16 cellular contexts compared by ENCODE assay signal in the genomic region with DNA sequence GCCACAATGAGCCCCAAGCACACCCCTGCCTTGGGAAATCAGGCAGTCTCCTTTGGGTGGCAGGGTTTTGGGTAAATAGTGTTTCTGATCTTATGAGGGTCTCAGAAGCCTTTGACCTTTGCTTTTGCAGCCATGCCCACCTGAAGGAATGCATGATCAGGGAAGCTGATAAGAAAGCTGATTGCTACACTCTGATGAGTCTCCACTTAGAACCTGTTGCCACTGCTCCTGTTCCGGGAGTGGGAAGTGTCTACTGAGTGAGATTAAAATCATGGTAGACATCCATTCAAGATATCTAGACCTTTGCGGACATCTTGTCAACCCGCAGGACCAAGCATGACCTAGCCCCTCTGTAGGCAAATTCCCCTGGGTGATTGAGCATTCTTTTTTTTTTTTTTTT.
"Had no signal": no experiment of that assay in that cellular context is flagged by ENCODE, and none has a peak within 500 bp of the region (broad histone marks: within the 10 kb centered on the region; RNA-seq: fewer than 3 reads in every experiment).

No MANE protein-coding gene starts in this region.

- H3K36me3 ChIP-seq: colonic mucosa, esophagus muscularis mucosa, gastroesophageal sphincter, heart left ventricle, left lung, lower lobe of right lung had no signal

- H3K4me1 ChIP-seq: colonic mucosa, foreskin keratinocyte, gastroesophageal sphincter, left lung, lower lobe of right lung had no signal

- H3K9me3 ChIP-seq: colonic mucosa, esophagus muscularis mucosa, gastroesophageal sphincter, heart left ventricle, left lung, lower lobe of right lung had no signal

- H3K4me3 ChIP-seq: colonic mucosa, esophagus muscularis mucosa, gastroesophageal sphincter, heart left ventricle, left lung, lower lobe of right lung had no signal

- ATAC-seq: effector memory CD8-positive, alpha-beta T cell; foreskin keratinocyte; gastroesophageal sphincter; heart left ventricle; left lung; left ventricle myocardium superior; lower lobe of right lung had no signal

- H3K4me3 Mint-ChIP-seq: dendritic cell treated with granulocyte-macrophage colony-stimulating factor and Interleukin-4, amounts not matched to agents 40 ng/mL and 50 ng/mL, for 4 days; effector memory CD8-positive, alpha-beta T cell had no signal

- H3K9me3 Mint-ChIP-seq: dendritic cell treated with granulocyte-macrophage colony-stimulating factor and Interleukin-4, amounts not matched to agents 40 ng/mL and 50 ng/mL, for 4 days had no signal

- H3K27me3 ChIP-seq: colonic mucosa, esophagus muscularis mucosa, heart left ventricle, left lung had no signal

- H3K27ac Mint-ChIP-seq: dendritic cell treated with granulocyte-macrophage colony-stimulating factor and Interleukin-4, amounts not matched to agents 40 ng/mL and 50 ng/mL, for 4 days; effector memory CD8-positive, alpha-beta T cell had no signal

- DNase-seq: colonic mucosa; cortex of kidney; effector CD8-positive, alpha-beta T cell; effector memory CD8-positive, alpha-beta T cell; foreskin keratinocyte; heart left ventricle; hippocampal formation; left cardiac atrium; left lung; left ventricle myocardium superior; lower lobe of right lung; mesenchymal stem cell; midbrain had no signal

- H3K27ac ChIP-seq: colonic mucosa, esophagus muscularis mucosa, foreskin keratinocyte, gastroesophageal sphincter, heart left ventricle, left lung, lower lobe of right lung had no signal
